Comparison of ENCODE assay signal across 9 cellular contexts in the genomic region with DNA sequence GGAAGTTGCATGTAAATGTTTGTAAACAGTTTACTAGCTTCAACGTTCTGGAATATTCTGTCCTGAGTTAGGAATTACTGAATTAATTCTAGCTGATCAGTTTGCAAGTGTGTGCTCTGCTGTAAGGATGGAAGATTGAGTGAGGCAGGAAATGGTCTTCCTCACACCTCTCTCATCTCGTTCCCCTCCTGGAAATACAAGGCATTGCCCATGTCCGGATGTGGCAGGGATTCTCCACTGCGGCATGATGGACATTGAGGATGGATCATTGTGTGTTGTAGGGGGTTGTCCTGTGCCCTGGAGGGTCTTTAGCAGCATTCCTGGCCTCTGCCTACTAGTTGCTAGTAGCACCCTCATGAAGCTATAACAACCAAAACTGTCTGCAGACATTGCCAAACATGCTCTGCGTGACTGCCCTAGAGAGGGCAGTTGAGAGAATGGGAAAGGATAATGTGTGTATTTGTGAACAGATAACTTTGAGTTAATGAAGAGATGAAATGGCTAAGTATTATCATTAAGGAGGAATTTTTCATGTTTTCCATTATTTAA. TPM values are rescaled to one million over a fixed set of nuclear protein-coding genes. Genes with fewer than 3 reads are reported as not detected.
DNase-seq lines count a peak whose midpoint lies in the region; ATAC-seq and TF ChIP-seq lines count a peak whose summit lies in the region.
"Had no signal": no experiment of that assay in that cellular context is flagged by ENCODE, and none has a peak within 500 bp of the region (broad histone marks: within the 10 kb centered on the region; RNA-seq: fewer than 3 reads in every experiment).

No MANE protein-coding gene starts in this region.

- peak; percentile 61 for ATAC-seq in sciatic nerve
- no peak for ATAC-seq in HG03045 (IDR thresholded peaks at IDR 0.05; ENCODE audit: unreplicated experiment)
- no peak for ATAC-seq in GM19351 (IDR thresholded peaks at IDR 0.05; ENCODE audit: unreplicated experiment)

- CTCF ChIA-PET in CD8-positive, alpha-beta memory T cell (lab: Charles Lee) = interaction anchor here (1.2 to 6.1 kb wide), 4 partner anchors 9 to 63 kb away, joined by 3 to 31 read pairs (median 3); partner anchors contain the start of gene CA5B

- no peaks in the 10 kb centered on the region for H3K36me3 ChIP-seq in CD8-positive, alpha-beta memory T cell (ENCODE audit: insufficient read depth, low read length)
- H3K36me3 ChIP-seq in SU-DHL-6 (ENCODE audit: low read length) = no peaks in the 10 kb centered on the region
- no peaks in the 10 kb centered on the region for H3K36me3 ChIP-seq in esophagus muscularis mucosa

- H3K27me3 ChIP-seq in CD8-positive, alpha-beta memory T cell (ENCODE audit: insufficient read depth, low read length, poor library complexity, severe bottlenecking) = no peaks in the 10 kb centered on the region
- no peaks in the 10 kb centered on the region for H3K27me3 ChIP-seq in SU-DHL-6 (ENCODE audit: low read length)
- H3K27me3 ChIP-seq in esophagus muscularis mucosa = no peaks in the 10 kb centered on the region

- peaks cover 90 to 96% (median 94%) of the 10 kb centered on the region in 3 donors for H3K4me1 Mint-ChIP-seq in CD8-positive, alpha-beta memory T cell

- H3K27ac Mint-ChIP-seq in CD8-positive, alpha-beta memory T cell = peak overlapping the region; percentile 92 to 100 (median 97)

- intact Hi-C loops in esophagus muscularis mucosa (cut with DNase I) = no loop called here
- intact Hi-C loops in sciatic nerve (cut with DNase I) = no loop called here

- peak in 2 of 5 donors; percentile 34 to 50 for DNase-seq in CD8-positive, alpha-beta memory T cell
- no peak for DNase-seq in esophagus muscularis mucosa (ENCODE audit: extremely low spot score)
- no peak for DNase-seq in sciatic nerve (ENCODE audit: low spot score)
- no peak for DNase-seq in NCI-H2107 treated with DMSO at 0.1 percent for 48 hours (lab: John Stamatoyannopoulos, UW; ENCODE audit: unreplicated experiment)
- no peak for DNase-seq in SW 1271 (lab: John Stamatoyannopoulos, UW)
- DNase-seq: DND-41 had no signal

- peak overlapping the region; percentile 99 for H3K27ac ChIP-seq in CD8-positive, alpha-beta memory T cell (ENCODE audit: low read depth, low read length)
- H3K27ac ChIP-seq in SU-DHL-6 (ENCODE audit: low read depth, low read length) (no peak overlapping the region), esophagus muscularis mucosa (replicated peaks in 1 of 4) (peak overlapping the region; percentile 64 to 73 (median 69))

- 55% methylated on average over 5 of the region's 5 CpGs for WGBS in esophagus muscularis mucosa

- no peak overlapping the region for H2AFZ ChIP-seq in SU-DHL-6 (ENCODE audit: low read depth, low read length, severe bottlenecking)

- H3K9ac ChIP-seq in SU-DHL-6 (ENCODE audit: low read length) = no peak overlapping the region

- TF ChIP-seq CTCF in SU-DHL-6 (IDR thresholded peaks at IDR 0.05; ENCODE audit: insufficient read depth, low read length, poor library complexity, severe bottlenecking) (no peak), esophagus muscularis mucosa (IDR thresholded peaks at IDR 0.05) (no peak)

- no peak for TF ChIP-seq EP300 in esophagus muscularis mucosa (IDR thresholded peaks at IDR 0.05)

- peak overlapping the region; percentile 17 for H3K4me2 ChIP-seq in SU-DHL-6 (ENCODE audit: low read depth, low read length, poor library complexity, severe bottlenecking)

- H3F3A ChIP-seq in SU-DHL-6 (ENCODE audit: insufficient read depth) = no peaks in the 10 kb centered on the region

- H3K4me1 ChIP-seq in CD8-positive, alpha-beta memory T cell (ENCODE audit: insufficient read depth, low read length) = peaks cover 63% of the 10 kb centered on the region
- peaks cover 18 to 34% (median 29%) of the 10 kb centered on the region in 4 donors for H3K4me1 ChIP-seq in esophagus muscularis mucosa

- H3K9me2 ChIP-seq in SU-DHL-6 (replicated peaks; ENCODE audit: insufficient read depth, low read length) = no peaks in the 10 kb centered on the region

- peak overlapping the region; percentile 74 to 89 (median 79) for H3K4me3 Mint-ChIP-seq in CD8-positive, alpha-beta memory T cell

- no peak for TF ChIP-seq POLR2A in esophagus muscularis mucosa (IDR thresholded peaks at IDR 0.05; ENCODE audit: low read depth)

- peaks cover 14 to 38% (median 25%) of the 10 kb centered on the region in 3 donors for H3K36me3 Mint-ChIP-seq in CD8-positive, alpha-beta memory T cell

- POLR2A ChIA-PET in CD8-positive, alpha-beta memory T cell (lab: Charles Lee) = interaction anchor here (1.5 to 4.4 kb wide), 3 partner anchors 12 to 104 kb away, joined by 6 to 62 read pairs (median 7); partner anchors contain the start of genes AP1S2 and CA5B

- H3K27me3 Mint-ChIP-seq in CD8-positive, alpha-beta memory T cell = no peaks in the 10 kb centered on the region

- no peaks in the 10 kb centered on the region for H3K9me3 Mint-ChIP-seq in CD8-positive, alpha-beta memory T cell

- no peaks in the 10 kb centered on the region for H4K20me1 ChIP-seq in SU-DHL-6 (ENCODE audit: low read depth, low read length)

- no peaks in the 10 kb centered on the region for H3K9me3 ChIP-seq in CD8-positive, alpha-beta memory T cell (ENCODE audit: low read length)
- H3K9me3 ChIP-seq in SU-DHL-6 (ENCODE audit: insufficient read depth, low read length) (no peaks in the 10 kb centered on the region), esophagus muscularis mucosa (no peaks in the 10 kb centered on the region)

- H3K4me3 ChIP-seq in CD8-positive, alpha-beta memory T cell (ENCODE audit: low read length) = peak overlapping the region; percentile 19
- H3K4me3 ChIP-seq in SU-DHL-6 (ENCODE audit: insufficient read depth, low read length, poor library complexity, severe bottlenecking) (no peak overlapping the region), esophagus muscularis mucosa (peak overlapping the region in 1 of 4 donors; percentile 5)

- H3K79me2 ChIP-seq in SU-DHL-6 (ENCODE audit: insufficient read depth, low read length) = no peaks in the 10 kb centered on the region

RNA-seq across cellular contexts. Expression of gene CA5B, which starts 12.6 kb away (rescaled TPM):
- total RNA-seq in CD8-positive, alpha-beta memory T cell = 1 to 10 TPM; 8.8 to 9.0 TPM
- 94.6 TPM for polyA plus RNA-seq in CD8-positive, alpha-beta memory T cell
- total RNA-seq in esophagus muscularis mucosa = 1 to 10 TPM; 4.2 to 8.2 (median 6.0) TPM
- total RNA-seq in sciatic nerve = 35.9 TPM

RNA-seq across cellular contexts. Expression of gene ZRSR2, which starts 39.6 kb away (rescaled TPM):
- 10 to 100 TPM; 12.0 to 12.4 TPM for total RNA-seq in CD8-positive, alpha-beta memory T cell
- 36.8 TPM for polyA plus RNA-seq in CD8-positive, alpha-beta memory T cell
- total RNA-seq in esophagus muscularis mucosa = 10 to 100 TPM in 1 of 4 donors, 1 to 10 TPM in 3; 7.0 to 12.4 (median 9.0) TPM
- total RNA-seq in sciatic nerve = 17.7 TPM
